Comparison of ENCODE assay signal across 8 cellular contexts in genomic region chr3:136818851-136819783, GRCh38. TPM values are rescaled to one million over a fixed set of nuclear protein-coding genes. Genes with fewer than 3 reads are reported as not detected.
DNase-seq lines count a peak whose midpoint lies in the region; ATAC-seq and TF ChIP-seq lines count a peak whose summit lies in the region.

Gene SLC35G2 (plus strand): TSS chr3:136819126. CDS start chr3:136854461, 35,335 bp downstream.

- H3K9ac ChIP-seq in endodermal cell (ENCODE audit: extremely low read depth, low read length, poor library complexity, severe bottlenecking), result no peak within 1 kb of the TSS

- peaks cover 13% of the 10 kb centered on the region for H3K4me1 Mint-ChIP-seq in endodermal cell
- peaks cover 18% of the 10 kb centered on the region for H3K4me1 Mint-ChIP-seq in memory B cell
- H3K4me1 Mint-ChIP-seq in stimulated activated effector memory CD8-positive, alpha-beta T cell treated with anti-CD3 and anti-CD28 coated beads, Interleukin-12 subunit alpha, Interleukin-12 subunit beta, amount 100 ng/mL, for 72 hours, result peaks cover 28% of the 10 kb centered on the region

- peaks cover 4% of the 10 kb centered on the region for H3K9me3 ChIP-seq in endodermal cell (ENCODE audit: control insufficient read depth, low read length)

- H3K27ac ChIP-seq in endodermal cell (ENCODE audit: low read depth, low read length), result peak within 1 kb of the TSS; percentile 32

- peaks cover 4% of the 10 kb centered on the region for H3K4me1 ChIP-seq in endodermal cell (ENCODE audit: control insufficient read depth, insufficient read depth, low read length)

- H3K36me3 Mint-ChIP-seq in endodermal cell (ENCODE audit: low read depth) (peaks cover 6% of the 10 kb centered on the region), memory B cell (peaks cover 4% of the 10 kb centered on the region)
- peaks cover 9% of the 10 kb centered on the region for H3K36me3 Mint-ChIP-seq in stimulated activated effector memory CD8-positive, alpha-beta T cell treated with anti-CD3 and anti-CD28 coated beads, Interleukin-12 subunit alpha, Interleukin-12 subunit beta, amount 100 ng/mL, for 72 hours

- H3K27ac Mint-ChIP-seq in endodermal cell (no peak within 1 kb of the TSS), memory B cell (no peak within 1 kb of the TSS)
- peak within 1 kb of the TSS; percentile 92 for H3K27ac Mint-ChIP-seq in stimulated activated effector memory CD8-positive, alpha-beta T cell treated with anti-CD3 and anti-CD28 coated beads, Interleukin-12 subunit alpha, Interleukin-12 subunit beta, amount 100 ng/mL, for 72 hours

- peak in 12 of 14 donors; percentile 2 to 71 (median 50) for DNase-seq in C1 segment of cervical spinal cord (lab: John Stamatoyannopoulos, UW)
- DNase-seq in H7, result peak; percentile 89
- peak; percentile 38 for DNase-seq in NCI-H345 (lab: John Stamatoyannopoulos, UW)
- peak; percentile 9 to 32 (median 23) for DNase-seq in activated CD8-positive, alpha-beta memory T cell treated with anti-CD3 and anti-CD28 coated beads for 48 hours (ENCODE audit: low read depth in 2 of 3, low spot score in 2 of 3)
- DNase-seq in endodermal cell, result peak; percentile 92
- DNase-seq in memory B cell (ENCODE audit: low spot score in 2 of 2), result peak; percentile 8 to 18
- DNase-seq in stimulated activated effector memory CD8-positive, alpha-beta T cell treated with anti-CD3 and anti-CD28 coated beads, Interleukin-12 subunit alpha, Interleukin-12 subunit beta, amount 100 ng/mL, for 72 hours (ENCODE audit: low spot score in 2 of 2), result peak; percentile 26 to 73

- H3K4me3 Mint-ChIP-seq in endodermal cell (peak within 1 kb of the TSS; percentile 66), memory B cell (peak within 1 kb of the TSS; percentile 85)
- H3K4me3 Mint-ChIP-seq in stimulated activated effector memory CD8-positive, alpha-beta T cell treated with anti-CD3 and anti-CD28 coated beads, Interleukin-12 subunit alpha, Interleukin-12 subunit beta, amount 100 ng/mL, for 72 hours, result peak within 1 kb of the TSS; percentile 96

- H3K27me3 ChIP-seq in H7 (ENCODE audit: control insufficient read depth, insufficient read depth, low read length), result peaks cover 8% of the 10 kb centered on the region
- peaks cover 42% of the 10 kb centered on the region for H3K27me3 ChIP-seq in endodermal cell (ENCODE audit: control insufficient read depth, insufficient read depth, low read length, poor library complexity, severe bottlenecking)

- H3K36me3 ChIP-seq in H7 (replicated peaks; ENCODE audit: control insufficient read depth, insufficient read depth, low read length), result no peaks in the 10 kb centered on the region
- H3K36me3 ChIP-seq in endodermal cell (ENCODE audit: control insufficient read depth, insufficient read depth, low read length), result no peaks in the 10 kb centered on the region

- TF ChIP-seq CTCF in endodermal cell (conservative IDR thresholded peaks at IDR 0.05), result peak; percentile 22

- H3K9me3 Mint-ChIP-seq in endodermal cell (peaks cover 10% of the 10 kb centered on the region), memory B cell (peaks cover 9% of the 10 kb centered on the region)
- H3K9me3 Mint-ChIP-seq in stimulated activated effector memory CD8-positive, alpha-beta T cell treated with anti-CD3 and anti-CD28 coated beads, Interleukin-12 subunit alpha, Interleukin-12 subunit beta, amount 100 ng/mL, for 72 hours, result peaks cover 3% of the 10 kb centered on the region

- WGBS in endodermal cell (ENCODE audit: insufficient coverage in 1 of 2, insufficient read length in 1 of 2), 2 experiments, result 1 to 3% methylated on average over 15 to 81 of the region's 81 CpGs

- H3K4me3 ChIP-seq in H7 (ENCODE audit: insufficient read depth, low read depth, low read length) (peak within 1 kb of the TSS; percentile 78), endodermal cell (ENCODE audit: low read length) (peak within 1 kb of the TSS; percentile 84)

- ATAC-seq in memory B cell (ENCODE audit: low read depth), result peak; percentile 62
- peak; percentile 79 for ATAC-seq in stimulated activated effector memory CD8-positive, alpha-beta T cell treated with anti-CD3 and anti-CD28 coated beads, Interleukin-12 subunit alpha, Interleukin-12 subunit beta, amount 100 ng/mL, for 72 hours
- ATAC-seq in HG03039 (IDR thresholded peaks at IDR 0.05; ENCODE audit: unreplicated experiment), result no peak

- H3K27me3 Mint-ChIP-seq in endodermal cell (ENCODE audit: insufficient read depth), result peaks cover 35% of the 10 kb centered on the region
- peaks cover 25% of the 10 kb centered on the region for H3K27me3 Mint-ChIP-seq in memory B cell

RNA-seq across cellular contexts. Expression of gene SLC35G2, which starts in this region (rescaled TPM):
- total RNA-seq in H7 (2014; rRNA removed; shearing (Covaris generic)), result 6.7 and 7.2 TPM in 2 replicates
- total RNA-seq in endodermal cell, result 1 to 10 TPM in 1 of 2 donors, under 1 TPM in 1; 0.77 to 1.4 TPM
- 5.0 TPM for polyA plus RNA-seq in endodermal cell (2013, experiment 1 of 2)
- 4.9 TPM for polyA plus RNA-seq in endodermal cell (2013, experiment 2 of 2)

Comparison
In these comparisons a context has a peak if more than half of its experiments do, and no peak if none do; other contexts are left out.
1. DNase-seq: peak in every context shown above with its lines; median percentile 92 in endodermal cell; 89 in H7; 50 in C1 segment of cervical spinal cord; 50 in stimulated activated effector memory CD8-positive, alpha-beta T cell treated with anti-CD3 and anti-CD28 coated beads, Interleukin-12 subunit alpha, Interleukin-12 subunit beta, amount 100 ng/mL, for 72 hours; 38 in NCI-H345; 23 in activated CD8-positive, alpha-beta memory T cell treated with anti-CD3 and anti-CD28 coated beads for 48 hours; 13 in memory B cell.